Comparison of ENCODE assay signal across 8 cellular contexts in the genomic region with DNA sequence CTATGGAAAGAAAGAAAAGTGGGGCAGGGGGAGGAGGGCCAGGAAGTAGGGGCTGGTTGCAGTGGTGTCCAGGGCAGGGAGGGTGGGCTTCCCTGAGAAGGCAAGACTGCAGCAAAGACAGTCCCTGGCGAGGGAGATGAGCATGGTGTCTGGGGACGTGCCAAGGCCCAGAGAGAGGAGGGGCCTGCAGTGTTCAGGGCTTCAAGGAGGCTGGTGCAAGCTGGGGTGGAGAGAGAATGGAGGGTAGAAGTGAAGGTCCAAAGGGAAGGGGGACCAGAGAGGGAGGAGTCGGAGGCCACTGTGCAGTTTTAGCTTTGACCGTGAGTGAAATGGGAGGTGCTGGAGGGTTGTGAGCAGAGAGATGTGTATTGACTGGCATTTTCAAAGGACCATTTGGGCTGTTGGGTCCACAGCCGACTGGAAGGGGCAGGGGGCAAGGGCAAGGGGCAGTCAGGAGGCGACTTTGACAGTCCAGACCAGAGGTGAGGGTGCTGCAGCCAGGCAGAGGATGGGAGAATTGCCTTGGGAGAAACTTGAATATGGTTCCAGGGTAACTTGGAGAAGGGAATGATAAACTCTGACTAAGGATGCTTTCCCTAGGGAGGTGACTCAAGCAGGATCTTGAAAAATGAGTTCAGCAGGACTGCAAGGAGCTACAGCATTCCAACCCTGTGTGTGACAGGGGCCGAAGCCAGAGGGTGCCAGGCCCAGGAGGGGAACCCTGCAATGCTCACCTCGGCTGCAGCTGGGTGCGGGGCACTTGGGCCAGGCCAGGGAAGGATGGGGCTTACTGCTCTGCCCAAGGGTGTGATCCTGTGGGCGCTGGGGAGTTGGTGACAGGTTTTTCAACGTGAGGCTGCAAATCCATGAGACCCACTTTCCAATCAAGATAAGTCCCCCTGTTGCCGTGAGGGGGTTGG.
DNase-seq lines count a peak whose midpoint lies in the region; ATAC-seq and TF ChIP-seq lines count a peak whose summit lies in the region.
"Had no signal": no experiment of that assay in that cellular context is flagged by ENCODE, and none has a peak within 500 bp of the region (broad histone marks: within the 10 kb centered on the region; RNA-seq: fewer than 3 reads in every experiment).

No MANE protein-coding gene starts in this region.

- CTCF ChIA-PET in HEK293 (lab: Yijun Ruan, JAX), result interaction anchor here (0.7 to 0.8 kb wide), 2 partner anchors 198 to 525 kb away, joined by 3 read pairs; no protein-coding TSS in a partner anchor

- H3K36me3 ChIP-seq in HEK293 (ENCODE audit: control insufficient read depth in 2 of 2, insufficient read depth in 1 of 2, low read length in 2 of 2) (no peaks in the 10 kb centered on the region), uterus (no peaks in the 10 kb centered on the region)
- H3K36me3 ChIP-seq: pancreas had no signal

- TF ChIP-seq POLR2A in uterus (IDR thresholded peaks at IDR 0.05) (no peak), GM18505 (IDR thresholded peaks at IDR 0.05; ENCODE audit: borderline replicate concordance, extremely low read depth, insufficient read depth, insufficient read length) (no peak)

- TF ChIP-seq CTCF in HEK293 (tag by site-specific recombination; IDR thresholded peaks at IDR 0.05), result no peak
- no peak for TF ChIP-seq CTCF in astrocyte of the spinal cord (IDR thresholded peaks at IDR 0.05; ENCODE audit: low read depth, low read length)
- TF ChIP-seq CTCF in uterus (IDR thresholded peaks at IDR 0.05), result no peak

- no peaks in the 10 kb centered on the region for H3K27me3 ChIP-seq in uterus
- H3K27me3 ChIP-seq: pancreas had no signal

- H3K27ac ChIP-seq in HEK293 (ENCODE audit: extremely low read depth, low read depth, low read length) (no peak overlapping the region), uterus (peak overlapping the region; percentile 44 to 45)
- H3K27ac ChIP-seq: pancreas had no signal

- H3K4me1 ChIP-seq in HEK293 (ENCODE audit: control insufficient read depth, insufficient read depth, low read length) (no peaks in the 10 kb centered on the region), uterus (peaks cover 2 to 11% of the 10 kb centered on the region in 2 donors)
- H3K4me1 ChIP-seq: pancreas had no signal

- H3K4me3 ChIP-seq in HEK293 (ENCODE audit: low read depth, low read length), result no peak overlapping the region
- no peak overlapping the region for H3K4me3 ChIP-seq in astrocyte of the spinal cord (ENCODE audit: low read depth, low read length)
- H3K4me3 ChIP-seq in uterus, result no peak overlapping the region
- H3K4me3 ChIP-seq: pancreas had no signal

- no peak for ATAC-seq in GM19463 (IDR thresholded peaks at IDR 0.05; ENCODE audit: unreplicated experiment)
- ATAC-seq in GM18909 (IDR thresholded peaks at IDR 0.05; ENCODE audit: poor library complexity, unreplicated experiment), result no peak
- ATAC-seq in GM18505 (IDR thresholded peaks at IDR 0.05; ENCODE audit: unreplicated experiment), result no peak

- intact Hi-C loops in uterus (cut with DNase I; ENCODE audit: low total_unique reads), result no loop called here

- H3K9me3 ChIP-seq in HEK293 (ENCODE audit: control insufficient read depth, insufficient read depth, low read depth, low read length) (no peaks in the 10 kb centered on the region), uterus (no peaks in the 10 kb centered on the region)
- H3K9me3 ChIP-seq: pancreas had no signal

- DNase-seq in astrocyte of the spinal cord (ENCODE audit: low read depth, low spot score), result peak; percentile 82
- DNase-seq in iris pigment epithelial cell (ENCODE audit: low read depth), result peak; percentile 45
- DNase-seq in uterus, result no peak

- POLR2A ChIA-PET in HEK293 (lab: Yijun Ruan, JAX), result no interaction called here

- in situ Hi-C loops in astrocyte of the spinal cord (cut with HindIII; ENCODE audit: low sequenced_read_pairs), result no loop called here

TF ChIP-seq in HEK293, 187 proteins besides CTCF, POLR2A, EP300 and RAD21:
- TF ChIP-seq ZNF776 (tag by site-specific recombination; IDR thresholded peaks at IDR 0.05; ENCODE audit: borderline replicate concordance) (no peak), ZEB2 (tag by site-specific recombination; IDR thresholded peaks at IDR 0.05) (no peak), ZNF23 (tag by site-specific recombination; IDR thresholded peaks at IDR 0.05; ENCODE audit: borderline replicate concordance) (no peak), ZNF768 (tag by site-specific recombination; IDR thresholded peaks at IDR 0.05) (no peak), ZNF433 (tag by site-specific recombination; IDR thresholded peaks at IDR 0.05; ENCODE audit: low read depth) (no peak), TRIM28 (IDR thresholded peaks at IDR 0.05; ENCODE audit: borderline replicate concordance, low read length) (no peak), ZIC2 (tag by site-specific recombination; IDR thresholded peaks at IDR 0.05) (0 out of 2 replicates have a peak, but pooled peaks have one; percentile 20)

Comparison
In these comparisons a context has a peak if more than half of its experiments do, and no peak if none do; other contexts are left out.
1. DNase-seq: peak in astrocyte of the spinal cord (single experiment) and iris pigment epithelial cell (single experiment); none in uterus (0 of 2).